In the genomic region with DNA sequence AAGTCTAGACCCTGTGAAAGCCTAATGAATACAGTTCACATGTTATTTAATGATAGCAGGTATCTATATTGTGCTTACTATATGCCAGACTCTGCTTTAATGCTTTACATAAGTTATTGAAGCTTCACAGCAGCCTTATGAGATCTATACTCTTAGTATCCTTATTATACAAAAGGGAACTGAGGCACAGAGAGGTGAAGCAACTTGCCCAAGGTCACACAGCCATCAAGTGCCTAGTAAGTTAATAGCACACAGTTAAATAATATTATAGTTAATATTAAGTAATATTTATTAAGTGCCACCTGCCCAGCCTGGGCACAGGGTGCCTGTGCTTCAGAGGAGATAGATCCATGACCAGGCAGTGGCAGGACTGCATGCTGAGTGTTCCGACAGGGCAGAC, we compare ENCODE assay signal across 26 cellular contexts.
"Had no signal": no experiment of that assay in that cellular context is flagged by ENCODE, and none has a peak within 500 bp of the region (broad histone marks: within the 10 kb centered on the region; RNA-seq: fewer than 3 reads in every experiment).

No MANE protein-coding gene starts in this region.

- DNase-seq: colonic mucosa; cortex of kidney; effector CD8-positive, alpha-beta T cell; effector memory CD8-positive, alpha-beta T cell; endodermal cell; erythroblast; esophagus squamous epithelium; foreskin fibroblast; foreskin melanocyte; gastrocnemius medialis; glutamatergic neuron; head of caudate nucleus; heart right ventricle; hippocampal formation; left cardiac atrium; left lung; left ventricle myocardium superior; lower lobe of right lung; mesenchymal stem cell had no signal

- H3K27ac ChIP-seq: colonic mucosa, epithelial cell of prostate, esophagus squamous epithelium, gastrocnemius medialis, heart right ventricle, left lung, lower lobe of right lung had no signal

- H3K36me3 ChIP-seq: colonic mucosa, esophagus squamous epithelium, gastrocnemius medialis, left lung, lower lobe of right lung had no signal

- FAIRE-seq: endometrium, islet of Langerhans, keratinocyte had no signal

- H3K27me3 Mint-ChIP-seq: effector memory CD8-positive, alpha-beta T cell had no signal

- H3K4me3 ChIP-seq: colonic mucosa, esophagus squamous epithelium, gastrocnemius medialis, heart right ventricle, left lung, lower lobe of right lung had no signal

- H3K4me1 ChIP-seq: colonic mucosa, gastrocnemius medialis, left lung had no signal

- ATAC-seq: effector memory CD8-positive, alpha-beta T cell; esophagus mucosa; gastrocnemius medialis; heart right ventricle; left cardiac atrium; left ventricle myocardium superior; lower lobe of right lung had no signal

- H3K27ac Mint-ChIP-seq: dendritic cell treated with granulocyte-macrophage colony-stimulating factor and Interleukin-4, amounts not matched to agents 40 ng/mL and 50 ng/mL, for 4 days; endodermal cell; mesothelial cell of epicardium had no signal

- H3K36me3 Mint-ChIP-seq: mesothelial cell of epicardium had no signal

- H3K9me3 Mint-ChIP-seq: dendritic cell treated with granulocyte-macrophage colony-stimulating factor and Interleukin-4, amounts not matched to agents 40 ng/mL and 50 ng/mL, for 4 days; effector memory CD8-positive, alpha-beta T cell; endodermal cell; mesothelial cell of epicardium had no signal

- H3K27me3 ChIP-seq: colonic mucosa, esophagus squamous epithelium, gastrocnemius medialis, heart right ventricle had no signal

- H3K9me3 ChIP-seq: colonic mucosa, esophagus squamous epithelium, gastrocnemius medialis, lower lobe of right lung had no signal

- H3K4me3 Mint-ChIP-seq: dendritic cell treated with granulocyte-macrophage colony-stimulating factor and Interleukin-4, amounts not matched to agents 40 ng/mL and 50 ng/mL, for 4 days; effector memory CD8-positive, alpha-beta T cell; endodermal cell; mesothelial cell of epicardium had no signal
